In genomic region chr10:29604291-29604825, GRCh38 we compare ENCODE assay signal across 15 cellular contexts. TPM values are rescaled to one million over a fixed set of nuclear protein-coding genes. Genes with fewer than 3 reads are reported as not detected.
DNase-seq lines count a peak whose midpoint lies in the region; ATAC-seq and TF ChIP-seq lines count a peak whose summit lies in the region.
"Had no signal": no experiment of that assay in that cellular context is flagged by ENCODE, and none has a peak within 500 bp of the region (broad histone marks: within the 10 kb centered on the region; RNA-seq: fewer than 3 reads in every experiment).

No MANE protein-coding gene starts in this region.

- H3K4me3 ChIP-seq in left ventricle myocardium inferior (no peak overlapping the region), gastrocnemius medialis (no peak overlapping the region)
- H3K4me3 ChIP-seq: GM12878 had no signal

- H3K27ac Mint-ChIP-seq in dendritic cell treated with granulocyte-macrophage colony-stimulating factor and Interleukin-4, amounts not matched to agents 40 ng/mL and 50 ng/mL, for 4 days: peak overlapping the region; percentile 37
- H3K27ac Mint-ChIP-seq in activated CD4-positive, alpha-beta T cell treated with anti-CD3 and anti-CD28 coated beads for 36 hours: no peak overlapping the region
- H3K27ac Mint-ChIP-seq in stimulated activated naive CD8-positive, alpha-beta T cell treated with anti-CD3 and anti-CD28 coated beads, Interleukin-15, amount 100 ng/mL, for 72 hours: no peak overlapping the region
- H3K27ac Mint-ChIP-seq: CD4-positive, CD25-positive, alpha-beta regulatory T cell; H9 had no signal

- H3K9me3 ChIP-seq in left ventricle myocardium inferior (replicated peaks) (no peaks in the 10 kb centered on the region), gastrocnemius medialis (no peaks in the 10 kb centered on the region)

- TF ChIP-seq CTCF in left ventricle myocardium inferior (IDR thresholded peaks at IDR 0.05; ENCODE audit: borderline replicate concordance) (no peak), gastrocnemius medialis (IDR thresholded peaks at IDR 0.05 in 4 of 5, conservative IDR thresholded peaks at IDR 0.05 in 1 of 5) (no peak)

- H3K4me1 Mint-ChIP-seq in dendritic cell treated with granulocyte-macrophage colony-stimulating factor and Interleukin-4, amounts not matched to agents 40 ng/mL and 50 ng/mL, for 4 days (ENCODE audit: low read depth): peaks cover 42% of the 10 kb centered on the region
- peaks cover 14% of the 10 kb centered on the region for H3K4me1 Mint-ChIP-seq in activated CD4-positive, alpha-beta T cell treated with anti-CD3 and anti-CD28 coated beads for 36 hours
- no peaks in the 10 kb centered on the region for H3K4me1 Mint-ChIP-seq in stimulated activated naive CD8-positive, alpha-beta T cell treated with anti-CD3 and anti-CD28 coated beads, Interleukin-15, amount 100 ng/mL, for 72 hours

- H3K4me1 ChIP-seq in left ventricle myocardium inferior: peaks cover 88% of the 10 kb centered on the region
- peaks cover 91 to 96% of the 10 kb centered on the region in 2 donors for H3K4me1 ChIP-seq in gastrocnemius medialis

- H3K27ac ChIP-seq in left ventricle myocardium inferior (replicated peaks): peak overlapping the region; percentile 17
- peak overlapping the region; percentile 95 to 96 (median 96) for H3K27ac ChIP-seq in gastrocnemius medialis

- POLR2A ChIA-PET in activated CD4-positive, alpha-beta T cell treated with anti-CD3 and anti-CD28 coated beads for 36 hours (lab: Charles Lee): no interaction called here

- DNase-seq in left ventricle myocardium inferior (no peak), cardiac septum (ENCODE audit: low spot score) (no peak), gastrocnemius medialis (no peak)
- no peak for DNase-seq in activated CD4-positive, alpha-beta T cell treated with anti-CD3 and anti-CD28 coated beads for 36 hours
- no peak for DNase-seq in stimulated activated naive CD8-positive, alpha-beta T cell treated with anti-CD3 and anti-CD28 coated beads, Interleukin-15, amount 100 ng/mL, for 72 hours
- DNase-seq: 8988T; ACHN; CD4-positive, CD25-positive, alpha-beta regulatory T cell; DMS79; GOT3; H9 had no signal

- no peak for ATAC-seq in gastrocnemius medialis
- ATAC-seq in activated CD4-positive, alpha-beta T cell treated with anti-CD3 and anti-CD28 coated beads for 36 hours: no peak
- no peak for ATAC-seq in activated CD4-positive, CD25-positive, alpha-beta regulatory T cell treated with anti-CD3 and anti-CD28 coated beads, Interleukin-2, amount 50 U/mL, for 24 hours
- no peak for ATAC-seq in stimulated activated naive CD8-positive, alpha-beta T cell treated with anti-CD3 and anti-CD28 coated beads, Interleukin-15, amount 100 ng/mL, for 72 hours

- no peak for TF ChIP-seq POLR2A in gastrocnemius medialis (IDR thresholded peaks at IDR 0.05)

- H3K27me3 ChIP-seq in left ventricle myocardium inferior (ENCODE audit: low read depth) (no peaks in the 10 kb centered on the region), gastrocnemius medialis (no peaks in the 10 kb centered on the region)
- H3K27me3 ChIP-seq: BLaER1 treated with 17β-estradiol and CSF1 and Interleukin-3, amounts not matched to agents 10 nM and 100 nM had no signal

- H3K9me3 Mint-ChIP-seq in dendritic cell treated with granulocyte-macrophage colony-stimulating factor and Interleukin-4, amounts not matched to agents 40 ng/mL and 50 ng/mL, for 4 days: peaks cover 5% of the 10 kb centered on the region
- H3K9me3 Mint-ChIP-seq in activated CD4-positive, alpha-beta T cell treated with anti-CD3 and anti-CD28 coated beads for 36 hours (ENCODE audit: low read depth): no peaks in the 10 kb centered on the region
- peaks cover 0 to 5% of the 10 kb centered on the region in 2 donors for H3K9me3 Mint-ChIP-seq in stimulated activated naive CD8-positive, alpha-beta T cell treated with anti-CD3 and anti-CD28 coated beads, Interleukin-15, amount 100 ng/mL, for 72 hours
- H3K9me3 Mint-ChIP-seq: CD4-positive, CD25-positive, alpha-beta regulatory T cell had no signal

- intact Hi-C loops in left ventricle myocardium inferior (cut with micrococcal nuclease) (no loop called here), cardiac septum (cut with DNase I) (no loop called here), gastrocnemius medialis (cut with DNase I; ENCODE audit: low total_unique reads) (no loop called here)
- intact Hi-C loops in dendritic cell treated with granulocyte-macrophage colony-stimulating factor and Interleukin-4, amounts not matched to agents 40 ng/mL and 50 ng/mL, for 4 days (cut with micrococcal nuclease): no loop called here
- intact Hi-C loops in activated CD4-positive, alpha-beta T cell treated with anti-CD3 and anti-CD28 coated beads for 36 hours (cut with DNase I, micrococcal nuclease): no loop called here

- H3K36me3 Mint-ChIP-seq in dendritic cell treated with granulocyte-macrophage colony-stimulating factor and Interleukin-4, amounts not matched to agents 40 ng/mL and 50 ng/mL, for 4 days (ENCODE audit: low read depth): peaks cover 14% of the 10 kb centered on the region
- peaks cover 3% of the 10 kb centered on the region for H3K36me3 Mint-ChIP-seq in activated CD4-positive, alpha-beta T cell treated with anti-CD3 and anti-CD28 coated beads for 36 hours (ENCODE audit: low read depth)
- H3K36me3 Mint-ChIP-seq: CD4-positive, CD25-positive, alpha-beta regulatory T cell had no signal

- in situ Hi-C loops in gastrocnemius medialis (cut with MboI; ENCODE audit: low sequenced_read_pairs in 4 of 4): no loop called here

- H3K27me3 Mint-ChIP-seq in dendritic cell treated with granulocyte-macrophage colony-stimulating factor and Interleukin-4, amounts not matched to agents 40 ng/mL and 50 ng/mL, for 4 days: no peaks in the 10 kb centered on the region
- no peaks in the 10 kb centered on the region for H3K27me3 Mint-ChIP-seq in activated CD4-positive, alpha-beta T cell treated with anti-CD3 and anti-CD28 coated beads for 36 hours
- H3K27me3 Mint-ChIP-seq in stimulated activated naive CD8-positive, alpha-beta T cell treated with anti-CD3 and anti-CD28 coated beads, Interleukin-15, amount 100 ng/mL, for 72 hours: no peaks in the 10 kb centered on the region
- H3K27me3 Mint-ChIP-seq: CD4-positive, CD25-positive, alpha-beta regulatory T cell had no signal

- H3K4me3 Mint-ChIP-seq in dendritic cell treated with granulocyte-macrophage colony-stimulating factor and Interleukin-4, amounts not matched to agents 40 ng/mL and 50 ng/mL, for 4 days: no peak overlapping the region
- H3K4me3 Mint-ChIP-seq in activated CD4-positive, alpha-beta T cell treated with anti-CD3 and anti-CD28 coated beads for 36 hours: no peak overlapping the region
- H3K4me3 Mint-ChIP-seq in stimulated activated naive CD8-positive, alpha-beta T cell treated with anti-CD3 and anti-CD28 coated beads, Interleukin-15, amount 100 ng/mL, for 72 hours: no peak overlapping the region
- H3K4me3 Mint-ChIP-seq: CD4-positive, CD25-positive, alpha-beta regulatory T cell; H9 had no signal

- CTCF ChIA-PET in activated CD4-positive, alpha-beta T cell treated with anti-CD3 and anti-CD28 coated beads for 36 hours (lab: Charles Lee): no interaction called here

- H3K36me3 ChIP-seq in left ventricle myocardium inferior (no peaks in the 10 kb centered on the region), gastrocnemius medialis (no peaks in the 10 kb centered on the region)

RNA-seq across cellular contexts. Expression of gene SVIL, which starts 30.4 kb away (rescaled TPM):
- total RNA-seq in left ventricle myocardium inferior (403 TPM), cardiac septum (518 TPM), gastrocnemius medialis (1,000 to 10,000 TPM; 1,040 to 1,354 (median 1,121) TPM)
- total RNA-seq in activated CD4-positive, alpha-beta T cell treated with anti-CD3 and anti-CD28 coated beads for 36 hours: 10 to 100 TPM; 12.5 to 17.0 TPM

Comparison
In these comparisons a context has a peak if more than half of its experiments do, and no peak if none do; other contexts are left out.
1. RNA of gene SVIL, which starts 30.4 kb away (total RNA-seq): 1,040 to 1,354 TPM in gastrocnemius medialis, 518 TPM in cardiac septum (single experiment) and 403 TPM in left ventricle myocardium inferior (single experiment); 12.5 to 17.0 TPM in activated CD4-positive, alpha-beta T cell treated with anti-CD3 and anti-CD28 coated beads for 36 hours; every median in the first group is over 10 times any median in the second.